ENCODE assay signal across 12 cellular contexts in genomic region chr2:98528349-98528748, GRCh38.
DNase-seq lines count a peak whose midpoint lies in the region; ATAC-seq lines count a peak whose summit lies in the region.
"Had no signal": no experiment of that assay in that cellular context is flagged by ENCODE, and none has a peak within 500 bp of the region (broad histone marks: within the 10 kb centered on the region; RNA-seq: fewer than 3 reads in every experiment).

No MANE protein-coding gene starts in this region.

- H3K27me3 Mint-ChIP-seq in activated naive CD4-positive, alpha-beta T cell treated with anti-CD3 and anti-CD28 coated beads, Interleukin-2, amount 50 U/mL, for 24 hours, result no peaks in the 10 kb centered on the region
- H3K27me3 Mint-ChIP-seq in activated naive CD4-positive, alpha-beta T cell treated with anti-CD3 and anti-CD28 coated beads, Interleukin-2, amount 10 ng/mL, durations not matched to agents 7 days and 5 days, result no peaks in the 10 kb centered on the region
- H3K27me3 Mint-ChIP-seq in central memory CD8-positive, alpha-beta T cell, result no peaks in the 10 kb centered on the region

- H3K27ac Mint-ChIP-seq in activated naive CD4-positive, alpha-beta T cell treated with anti-CD3 and anti-CD28 coated beads, Interleukin-2, amount 50 U/mL, for 24 hours, result peak overlapping the region; percentile 60
- no peak overlapping the region for H3K27ac Mint-ChIP-seq in activated naive CD4-positive, alpha-beta T cell treated with anti-CD3 and anti-CD28 coated beads, Interleukin-2, amount 10 ng/mL, durations not matched to agents 7 days and 5 days
- peak overlapping the region; percentile 42 for H3K27ac Mint-ChIP-seq in central memory CD8-positive, alpha-beta T cell (ENCODE audit: low read depth)
- peak overlapping the region; percentile 38 for H3K27ac Mint-ChIP-seq in stimulated activated effector memory CD8-positive, alpha-beta T cell treated with anti-CD3 and anti-CD28 coated beads, Interleukin-12 subunit alpha, Interleukin-12 subunit beta, amount 100 ng/mL, for 72 hours

- H3K27me3 ChIP-seq in H7 (ENCODE audit: control insufficient read depth, insufficient read depth, low read length), result no peaks in the 10 kb centered on the region
- H3K27me3 ChIP-seq: BLaER1 treated with 17β-estradiol and CSF1 and Interleukin-3, amounts not matched to agents 10 nM and 100 nM had no signal

- H3K36me3 Mint-ChIP-seq in activated naive CD4-positive, alpha-beta T cell treated with anti-CD3 and anti-CD28 coated beads, Interleukin-2, amount 50 U/mL, for 24 hours, result peaks cover 25% of the 10 kb centered on the region
- peaks cover 58% of the 10 kb centered on the region for H3K36me3 Mint-ChIP-seq in activated naive CD4-positive, alpha-beta T cell treated with anti-CD3 and anti-CD28 coated beads, Interleukin-2, amount 10 ng/mL, durations not matched to agents 7 days and 5 days
- H3K36me3 Mint-ChIP-seq in central memory CD8-positive, alpha-beta T cell (ENCODE audit: insufficient read depth), result peaks cover 12% of the 10 kb centered on the region
- H3K36me3 Mint-ChIP-seq in stimulated activated effector memory CD8-positive, alpha-beta T cell treated with anti-CD3 and anti-CD28 coated beads, Interleukin-12 subunit alpha, Interleukin-12 subunit beta, amount 100 ng/mL, for 72 hours, result peaks cover 38% of the 10 kb centered on the region

- DNase-seq in activated naive CD4-positive, alpha-beta T cell treated with anti-CD3 and anti-CD28 coated beads, Interleukin-2, amount 10 ng/mL, durations not matched to agents 7 days and 5 days, result no peak
- DNase-seq in RKO (ENCODE audit: low spot score), result peak; percentile 4
- no peak for DNase-seq in central memory CD8-positive, alpha-beta T cell (ENCODE audit: low spot score in 2 of 2)
- DNase-seq in stimulated activated effector memory CD8-positive, alpha-beta T cell treated with anti-CD3 and anti-CD28 coated beads, Interleukin-12 subunit alpha, Interleukin-12 subunit beta, amount 100 ng/mL, for 72 hours (ENCODE audit: low spot score in 2 of 2), result no peak
- DNase-seq in H7, result no peak
- DNase-seq: ACHN, GM23248, IMR-90 had no signal

- H3K4me3 Mint-ChIP-seq in activated naive CD4-positive, alpha-beta T cell treated with anti-CD3 and anti-CD28 coated beads, Interleukin-2, amount 50 U/mL, for 24 hours, result no peak overlapping the region
- no peak overlapping the region for H3K4me3 Mint-ChIP-seq in activated naive CD4-positive, alpha-beta T cell treated with anti-CD3 and anti-CD28 coated beads, Interleukin-2, amount 10 ng/mL, durations not matched to agents 7 days and 5 days
- no peak overlapping the region for H3K4me3 Mint-ChIP-seq in central memory CD8-positive, alpha-beta T cell
- H3K4me3 Mint-ChIP-seq in stimulated activated effector memory CD8-positive, alpha-beta T cell treated with anti-CD3 and anti-CD28 coated beads, Interleukin-12 subunit alpha, Interleukin-12 subunit beta, amount 100 ng/mL, for 72 hours, result no peak overlapping the region

- H3K4me3 ChIP-seq in H7 (ENCODE audit: insufficient read depth, low read depth, low read length), result no peak overlapping the region
- H3K4me3 ChIP-seq: BLaER1 treated with 17β-estradiol and CSF1 and Interleukin-3, amounts not matched to agents 10 nM and 100 nM; GM23248 had no signal

- ATAC-seq in central memory CD8-positive, alpha-beta T cell (replicated peaks; ENCODE audit: extremely low read depth, poor library complexity, severe bottlenecking), result no peak
- no peak for ATAC-seq in stimulated activated effector memory CD8-positive, alpha-beta T cell treated with anti-CD3 and anti-CD28 coated beads, Interleukin-12 subunit alpha, Interleukin-12 subunit beta, amount 100 ng/mL, for 72 hours
- ATAC-seq in HG03045 (IDR thresholded peaks at IDR 0.05; ENCODE audit: unreplicated experiment) (no peak), esophagus mucosa (no peak)

- H3K4me1 Mint-ChIP-seq in activated naive CD4-positive, alpha-beta T cell treated with anti-CD3 and anti-CD28 coated beads, Interleukin-2, amount 50 U/mL, for 24 hours, result peaks cover 29% of the 10 kb centered on the region
- no peaks in the 10 kb centered on the region for H3K4me1 Mint-ChIP-seq in activated naive CD4-positive, alpha-beta T cell treated with anti-CD3 and anti-CD28 coated beads, Interleukin-2, amount 10 ng/mL, durations not matched to agents 7 days and 5 days
- H3K4me1 Mint-ChIP-seq in central memory CD8-positive, alpha-beta T cell, result peaks cover 46% of the 10 kb centered on the region
- H3K4me1 Mint-ChIP-seq in stimulated activated effector memory CD8-positive, alpha-beta T cell treated with anti-CD3 and anti-CD28 coated beads, Interleukin-12 subunit alpha, Interleukin-12 subunit beta, amount 100 ng/mL, for 72 hours, result peaks cover 28% of the 10 kb centered on the region

- H3K9me3 Mint-ChIP-seq in activated naive CD4-positive, alpha-beta T cell treated with anti-CD3 and anti-CD28 coated beads, Interleukin-2, amount 50 U/mL, for 24 hours, result no peaks in the 10 kb centered on the region
- no peaks in the 10 kb centered on the region for H3K9me3 Mint-ChIP-seq in activated naive CD4-positive, alpha-beta T cell treated with anti-CD3 and anti-CD28 coated beads, Interleukin-2, amount 10 ng/mL, durations not matched to agents 7 days and 5 days
- no peaks in the 10 kb centered on the region for H3K9me3 Mint-ChIP-seq in central memory CD8-positive, alpha-beta T cell
- no peaks in the 10 kb centered on the region for H3K9me3 Mint-ChIP-seq in stimulated activated effector memory CD8-positive, alpha-beta T cell treated with anti-CD3 and anti-CD28 coated beads, Interleukin-12 subunit alpha, Interleukin-12 subunit beta, amount 100 ng/mL, for 72 hours

- CTCF ChIA-PET in activated naive CD4-positive, alpha-beta T cell treated with anti-CD3 and anti-CD28 coated beads, Interleukin-2, amount 10 ng/mL, durations not matched to agents 7 days and 5 days (lab: Charles Lee), result interaction anchor here (1.0 to 1.1 kb wide), 2 partner anchors 113 to 116 kb away, joined by 3 to 4 read pairs; no protein-coding TSS in a partner anchor

- H3K36me3 ChIP-seq in H7 (replicated peaks; ENCODE audit: control insufficient read depth, insufficient read depth, low read length), result no peaks in the 10 kb centered on the region
